Comparison of ENCODE assay signal across 11 cellular contexts in genomic region chr19:45864629-45865082, GRCh38. TPM values are rescaled to one million over a fixed set of nuclear protein-coding genes. Genes with fewer than 3 reads are reported as not detected.
DNase-seq lines count a peak whose midpoint lies in the region; ATAC-seq and TF ChIP-seq lines count a peak whose summit lies in the region.
"Had no signal": no experiment of that assay in that cellular context is flagged by ENCODE, and none has a peak within 500 bp of the region (broad histone marks: within the 10 kb centered on the region; RNA-seq: fewer than 3 reads in every experiment).

No MANE protein-coding gene starts in this region.

- DNase-seq in activated naive CD4-positive, alpha-beta T cell treated with anti-CD3 and anti-CD28 coated beads, Interleukin-2, amount 10 ng/mL, durations not matched to agents 7 days and 5 days: no peak
- no peak for DNase-seq in activated naive CD4-positive, alpha-beta T cell treated with anti-CD3 and anti-CD28 coated beads, Interleukin-2, amount 50 U/mL, for 16 hours
- DNase-seq in ascending aorta (ENCODE audit: low spot score in 2 of 2) (no peak), memory B cell (ENCODE audit: low spot score in 2 of 2) (no peak), type B pancreatic cell (ENCODE audit: extremely low spot score, unreplicated experiment) (no peak), GOT3 (lab: John Stamatoyannopoulos, UW) (no peak), NAMALWA (ENCODE audit: low spot score) (no peak), foreskin keratinocyte (no peak)

- H3K27ac Mint-ChIP-seq in activated naive CD4-positive, alpha-beta T cell treated with anti-CD3 and anti-CD28 coated beads, Interleukin-2, amount 10 ng/mL, durations not matched to agents 7 days and 5 days: no peak overlapping the region
- H3K27ac Mint-ChIP-seq in memory B cell: no peak overlapping the region
- H3K27ac Mint-ChIP-seq in type B pancreatic cell: peak overlapping the region; percentile 59

- no peaks in the 10 kb centered on the region for H3K9me3 Mint-ChIP-seq in activated naive CD4-positive, alpha-beta T cell treated with anti-CD3 and anti-CD28 coated beads, Interleukin-2, amount 10 ng/mL, durations not matched to agents 7 days and 5 days
- H3K9me3 Mint-ChIP-seq in memory B cell (no peaks in the 10 kb centered on the region), type B pancreatic cell (no peaks in the 10 kb centered on the region)

- TF ChIP-seq CTCF in ascending aorta (IDR thresholded peaks at IDR 0.05) (no peak), type B pancreatic cell (conservative IDR thresholded peaks at IDR 0.05) (no peak), foreskin keratinocyte (conservative IDR thresholded peaks at IDR 0.05) (no peak)

- H3K4me3 ChIP-seq in ascending aorta: peak overlapping the region; percentile 73 to 88

- peak overlapping the region; percentile 21 for H3K4me3 Mint-ChIP-seq in activated naive CD4-positive, alpha-beta T cell treated with anti-CD3 and anti-CD28 coated beads, Interleukin-2, amount 10 ng/mL, durations not matched to agents 7 days and 5 days
- H3K4me3 Mint-ChIP-seq in memory B cell: peak overlapping the region; percentile 43
- peak overlapping the region; percentile 84 for H3K4me3 Mint-ChIP-seq in type B pancreatic cell

- H3K27ac ChIP-seq in ascending aorta (no peak overlapping the region), foreskin keratinocyte (no peak overlapping the region)
- H3K27ac ChIP-seq: BLaER1 treated with 17β-estradiol and CSF1 and Interleukin-3, amounts not matched to agents 10 nM and 100 nM; heart left ventricle; prostate gland had no signal

- H3K27me3 Mint-ChIP-seq in activated naive CD4-positive, alpha-beta T cell treated with anti-CD3 and anti-CD28 coated beads, Interleukin-2, amount 10 ng/mL, durations not matched to agents 7 days and 5 days: peaks cover 57% of the 10 kb centered on the region
- H3K27me3 Mint-ChIP-seq in memory B cell: peaks cover 17% of the 10 kb centered on the region
- peaks cover 54% of the 10 kb centered on the region for H3K27me3 Mint-ChIP-seq in type B pancreatic cell

- ATAC-seq in memory B cell (ENCODE audit: low read depth) (no peak), foreskin keratinocyte (no peak)

- peaks cover 10% of the 10 kb centered on the region for H3K36me3 Mint-ChIP-seq in activated naive CD4-positive, alpha-beta T cell treated with anti-CD3 and anti-CD28 coated beads, Interleukin-2, amount 10 ng/mL, durations not matched to agents 7 days and 5 days
- H3K36me3 Mint-ChIP-seq in memory B cell (peaks cover 2% of the 10 kb centered on the region), type B pancreatic cell (no peaks in the 10 kb centered on the region)

- H3K27me3 ChIP-seq in ascending aorta (peaks cover 9% of the 10 kb centered on the region), foreskin keratinocyte (peaks cover 40% of the 10 kb centered on the region)

- H3K9me3 ChIP-seq in ascending aorta: no peaks in the 10 kb centered on the region
- H3K9me3 ChIP-seq: BLaER1 treated with 17β-estradiol and CSF1 and Interleukin-3, amounts not matched to agents 10 nM and 100 nM; heart left ventricle; prostate gland had no signal

- peaks cover 0 to 3% of the 10 kb centered on the region in 2 donors for H3K36me3 ChIP-seq in ascending aorta
- H3K36me3 ChIP-seq: prostate gland had no signal

- CTCF ChIA-PET in activated naive CD4-positive, alpha-beta T cell treated with anti-CD3 and anti-CD28 coated beads, Interleukin-2, amount 10 ng/mL, durations not matched to agents 7 days and 5 days (lab: Charles Lee): interaction anchor here (2.1 to 6.0 kb wide), 3 partner anchors 20 to 96 kb away, joined by 6 to 58 read pairs (median 10); partner anchors contain the start of genes IRF2BP1, MYPOP and SIX5

- intact Hi-C loops in ascending aorta (cut with DNase I): no loop called here

- H3K4me1 ChIP-seq in ascending aorta (peaks cover 4 to 15% of the 10 kb centered on the region in 2 donors), foreskin keratinocyte (no peaks in the 10 kb centered on the region)

- H3K4me1 Mint-ChIP-seq in activated naive CD4-positive, alpha-beta T cell treated with anti-CD3 and anti-CD28 coated beads, Interleukin-2, amount 10 ng/mL, durations not matched to agents 7 days and 5 days: peaks cover 36% of the 10 kb centered on the region
- H3K4me1 Mint-ChIP-seq in memory B cell (peaks cover 20% of the 10 kb centered on the region), type B pancreatic cell (ENCODE audit: unreplicated experiment) (peaks cover 8% of the 10 kb centered on the region)

RNA-seq across cellular contexts. Expression of gene FOXA3, which starts 0.5 kb away (rescaled TPM):
- not detected for total RNA-seq in ascending aorta
- 3.3 and 5.0 TPM in 2 replicates for total RNA-seq in type B pancreatic cell (ENCODE audit: low replicate concordance)
- 0.04 TPM in 1 of 2 replicates, not detected in the other for total RNA-seq in foreskin keratinocyte
- 0.02 and 0.10 TPM in 2 replicates for polyA plus RNA-seq in foreskin keratinocyte
- total RNA-seq: heart left ventricle had no signal

RNA-seq across cellular contexts. Expression of gene SYMPK, which starts 1.7 kb away (rescaled TPM):
- 103 TPM for total RNA-seq in ascending aorta
- 66.7 and 93.0 TPM in 2 replicates for total RNA-seq in type B pancreatic cell (ENCODE audit: low replicate concordance)
- total RNA-seq in foreskin keratinocyte: 45.7 and 46.9 TPM in 2 replicates
- 54.8 and 55.6 TPM in 2 replicates for polyA plus RNA-seq in foreskin keratinocyte

RNA-seq across cellular contexts. Expression of gene IRF2BP1, which starts 21.3 kb away (rescaled TPM):
- total RNA-seq in ascending aorta (45.7 TPM), type B pancreatic cell (ENCODE audit: low replicate concordance) (25.5 and 32.2 TPM in 2 replicates), foreskin keratinocyte (11.2 and 12.9 TPM in 2 replicates)
- polyA plus RNA-seq in foreskin keratinocyte: 10.9 and 11.7 TPM in 2 replicates

RNA-seq across cellular contexts. Expression of gene MYPOP, which starts 37.8 kb away (rescaled TPM):
- total RNA-seq in ascending aorta: 1.6 TPM
- total RNA-seq in type B pancreatic cell (ENCODE audit: low replicate concordance): 8.0 and 8.5 TPM in 2 replicates
- total RNA-seq in foreskin keratinocyte: 3.6 and 4.4 TPM in 2 replicates
- polyA plus RNA-seq in foreskin keratinocyte: 7.1 and 8.1 TPM in 2 replicates

RNA-seq across cellular contexts. Expression of gene RSPH6A, which starts 49.5 kb away (rescaled TPM):
- total RNA-seq in ascending aorta (not detected), type B pancreatic cell (ENCODE audit: low replicate concordance) (0.19 and 0.26 TPM in 2 replicates), foreskin keratinocyte (0.24 TPM in 1 of 2 replicates, not detected in the other)
- polyA plus RNA-seq in foreskin keratinocyte: 0.08 TPM in 1 of 2 replicates, not detected in the other
- total RNA-seq: heart left ventricle had no signal
- polyA plus RNA-seq: heart left ventricle had no signal

Comparison
In these comparisons a context has a peak if more than half of its experiments do, and no peak if none do; other contexts are left out.
1. H3K4me3 Mint-ChIP-seq: peak in every context shown above with its lines; median percentile 84 in type B pancreatic cell; 43 in memory B cell; 21 in activated naive CD4-positive, alpha-beta T cell treated with anti-CD3 and anti-CD28 coated beads, Interleukin-2, amount 10 ng/mL, durations not matched to agents 7 days and 5 days.